ENCODE assay signal across 15 cellular contexts in genomic region chr5:1391691-1392090, GRCh38. TPM values are rescaled to one million over a fixed set of nuclear protein-coding genes. Genes with fewer than 3 reads are reported as not detected.
DNase-seq lines count a peak whose midpoint lies in the region; ATAC-seq, FAIRE-seq and TF ChIP-seq lines count a peak whose summit lies in the region.
"Had no signal": no experiment of that assay in that cellular context is flagged by ENCODE, and none has a peak within 500 bp of the region (broad histone marks: within the 10 kb centered on the region; RNA-seq: fewer than 3 reads in every experiment).

No MANE protein-coding gene starts in this region.

- no peak overlapping the region for H3K27ac ChIP-seq in right cardiac atrium (ENCODE audit: low read length)
- H3K27ac ChIP-seq in K562 (ENCODE audit: extremely low read depth, low read depth, low read length) = no peak overlapping the region
- H3K27ac ChIP-seq in mesenchymal stem cell (ENCODE audit: low read length, poor library complexity, severe bottlenecking) = no peak overlapping the region
- H3K27ac ChIP-seq in lower lobe of right lung = no peak overlapping the region

- no peak for TF ChIP-seq POLR2A in K562 (conservative IDR thresholded peaks at IDR 0.05)

- no peak overlapping the region for H2BK5ac ChIP-seq in mesenchymal stem cell (ENCODE audit: low read depth, low read length, poor library complexity, severe bottlenecking)

- CTCF ChIA-PET in K562 (lab: Yijun Ruan, JAX; ENCODE audit: low intra/inter-chr PET ratio) = no interaction called here

- peak overlapping the region; percentile 32 for H4K91ac ChIP-seq in mesenchymal stem cell (ENCODE audit: low read length)

- H2BK120ac ChIP-seq in mesenchymal stem cell (ENCODE audit: low read depth, low read length) = no peak overlapping the region

- no peaks in the 10 kb centered on the region for H3K27me3 ChIP-seq in right cardiac atrium (ENCODE audit: control insufficient read depth, insufficient read depth)
- peaks cover 46 to 93% of the 10 kb centered on the region in 2 experiments for H3K27me3 ChIP-seq in K562 (ENCODE audit: control insufficient read depth in 2 of 2, insufficient read depth in 2 of 2, low read length in 2 of 2)
- peaks cover 92 to 97% of the 10 kb centered on the region in 2 experiments for H3K27me3 ChIP-seq in mesenchymal stem cell (ENCODE audit: control insufficient read depth in 1 of 2, insufficient read depth in 1 of 2, low read length in 2 of 2)
- peaks cover 47% of the 10 kb centered on the region for H3K27me3 ChIP-seq in lower lobe of right lung (ENCODE audit: low read depth)

- BruUV-seq in K562 (replicated peaks; lab: Mats Ljungman, UMichigan) = no TSS peak

- intact Hi-C loops in right cardiac atrium (cut with DNase I) (no loop called here), left cardiac atrium (cut with DNase I) (no loop called here), K562 (cut with micrococcal nuclease) (no loop called here), lower lobe of right lung (cut with DNase I) (no loop called here)

- H3K4ac ChIP-seq in mesenchymal stem cell (ENCODE audit: low read depth in 1 of 2, low read length in 2 of 2) = no peak overlapping the region

- no peak overlapping the region for H2AK5ac ChIP-seq in mesenchymal stem cell (ENCODE audit: low read length, severe bottlenecking)

- H3K79me2 ChIP-seq in K562 (ENCODE audit: control insufficient read depth, insufficient read depth, low read length) = no peaks in the 10 kb centered on the region

- in situ Hi-C loops in K562 (cut with MboI) = no loop called here

- no peak for TF ChIP-seq RAD21 in K562 (CRISPR knock-in tag; conservative IDR thresholded peaks at IDR 0.05 in 1 of 2, IDR thresholded peaks at IDR 0.05 in 1 of 2)

- POLR2A ChIA-PET in K562 (lab: Yijun Ruan, JAX) = no interaction called here

- H3K4me1 ChIP-seq in right cardiac atrium (ENCODE audit: control insufficient read depth, insufficient read depth, low read length) (no peaks in the 10 kb centered on the region), K562 (replicated peaks in 1 of 2; ENCODE audit: control insufficient read depth in 2 of 2, insufficient read depth in 2 of 2, low read length in 2 of 2) (peaks cover 0 to 2% of the 10 kb centered on the region in 2 experiments; a peak in 1 of 5 replicates), mesenchymal stem cell (ENCODE audit: control insufficient read depth, insufficient read depth, low read depth, low read length) (peaks cover 1% of the 10 kb centered on the region), lower lobe of right lung (peaks cover 2% of the 10 kb centered on the region)
- H3K4me1 ChIP-seq: HAP-1 had no signal

- no peak overlapping the region for H2BK12ac ChIP-seq in mesenchymal stem cell (ENCODE audit: low read length in 2 of 2)

- H3K36me3 ChIP-seq in K562 (ENCODE audit: control insufficient read depth, insufficient read depth, low read length) (no peaks in the 10 kb centered on the region), mesenchymal stem cell (ENCODE audit: control insufficient read depth in 1 of 2, insufficient read depth in 2 of 2, low read depth in 1 of 2, low read length in 2 of 2) (no peaks in the 10 kb centered on the region), lower lobe of right lung (no peaks in the 10 kb centered on the region)
- H3K36me3 ChIP-seq: HAP-1 had no signal

- WGBS in right cardiac atrium = 58% methylated on average over 11 of the region's 11 CpGs
- 0% methylated on average over 11 of the region's 11 CpGs for WGBS in K562 (ENCODE audit: insufficient coverage, low coverage, missing lambda C conversion rate)
- 70% methylated on average over 11 of the region's 11 CpGs for WGBS in mesenchymal stem cell

- H4K8ac ChIP-seq in mesenchymal stem cell (ENCODE audit: low read length) = no peak overlapping the region

- peaks cover 20% of the 10 kb centered on the region for H4K20me1 ChIP-seq in K562 (replicated peaks; ENCODE audit: control insufficient read depth, insufficient read depth, low read length)

- H3K4me3 ChIP-seq in right cardiac atrium (ENCODE audit: low read length) (no peak overlapping the region), K562 (no peak overlapping the region), mesenchymal stem cell (ENCODE audit: insufficient read depth in 1 of 2, low read depth in 1 of 2, low read length in 2 of 2) (no peak overlapping the region), lower lobe of right lung (no peak overlapping the region)
- H3K4me3 ChIP-seq: HAP-1 had no signal

- no peak overlapping the region for H3K23ac ChIP-seq in mesenchymal stem cell (ENCODE audit: low read length in 2 of 2)

- no peak overlapping the region for H2BK15ac ChIP-seq in mesenchymal stem cell (ENCODE audit: low read depth, poor library complexity, severe bottlenecking)

- DNase-seq in right cardiac atrium = peak in 2 of 3 donors; percentile 7 to 31
- DNase-seq in left cardiac atrium = no peak
- no peak for DNase-seq in K562 (ENCODE audit: extremely low read depth in 1 of 4, low spot score in 3 of 4)
- DNase-seq in mesenchymal stem cell = no peak
- DNase-seq in urothelium cell line (ENCODE audit: low spot score) = no peak
- DNase-seq in kidney glomerular epithelial cell (lab: John Stamatoyannopoulos, UW) = no peak
- DNase-seq in lower lobe of right lung = no peak
- DNase-seq: C1 segment of cervical spinal cord; CD4-positive, alpha-beta T cell had no signal

- no peak for TF ChIP-seq CTCF in K562 (IDR thresholded peaks at IDR 0.05 in 2 of 3, conservative IDR thresholded peaks at IDR 0.05 in 1 of 3; ENCODE audit: insufficient read depth in 2 of 3, low read depth in 1 of 3, low read length in 3 of 3)
- no peak for TF ChIP-seq CTCF in lower lobe of right lung (IDR thresholded peaks at IDR 0.05)

- H3K9ac ChIP-seq in K562 (ENCODE audit: insufficient read depth in 1 of 2, low read depth in 2 of 2, low read length in 2 of 2) = no peak overlapping the region; a peak in 1 of 4 replicates
- H3K9ac ChIP-seq in mesenchymal stem cell (ENCODE audit: low read length) = no peak overlapping the region

- peak overlapping the region in 1 of 2 experiments; percentile 36 for H3K14ac ChIP-seq in mesenchymal stem cell (ENCODE audit: low read length in 2 of 2)

- H3K9me1 ChIP-seq in K562 (ENCODE audit: control insufficient read depth, insufficient read depth, low read length) = no peaks in the 10 kb centered on the region

- H3K9me3 ChIP-seq in right cardiac atrium (ENCODE audit: control insufficient read depth, low read length) (no peaks in the 10 kb centered on the region), K562 (replicated peaks; ENCODE audit: control insufficient read depth, insufficient read depth, low read depth, low read length) (no peaks in the 10 kb centered on the region), mesenchymal stem cell (ENCODE audit: control insufficient read depth, low read length) (peaks cover 6% of the 10 kb centered on the region), lower lobe of right lung (no peaks in the 10 kb centered on the region)
- H3K9me3 ChIP-seq: HAP-1 had no signal

- FAIRE-seq in K562 (lab: Jason Lieb, UNC) (no peak), urothelium cell line (lab: Jason Lieb, UNC) (peak; percentile 20)
- FAIRE-seq: A204.1, G401.6, GM12891, H1 had no signal

- H3K79me1 ChIP-seq in mesenchymal stem cell (replicated peaks; ENCODE audit: low read length, poor library complexity, severe bottlenecking) = no peaks in the 10 kb centered on the region

- ATAC-seq in right cardiac atrium (no peak), left cardiac atrium (no peak), K562 (no peak), lower lobe of right lung (no peak), GM19455 (IDR thresholded peaks at IDR 0.05; ENCODE audit: unreplicated experiment) (no peak)

- H2AFZ ChIP-seq in K562 (ENCODE audit: low read depth, low read length) (no peak overlapping the region), mesenchymal stem cell (ENCODE audit: low read depth, low read length) (no peak overlapping the region)

- H3K18ac ChIP-seq in mesenchymal stem cell (ENCODE audit: low read depth in 1 of 2, low read length in 2 of 2) = no peak overlapping the region

- TF ChIP-seq EP300 in K562 (IDR thresholded peaks at IDR 0.05; ENCODE audit: low read length) = no peak

- H3K4me2 ChIP-seq in K562 (ENCODE audit: insufficient read depth, low read length) (no peak overlapping the region), mesenchymal stem cell (ENCODE audit: low read length, poor library complexity, severe bottlenecking) (no peak overlapping the region)

RNA-seq across cellular contexts. Expression of gene CLPTM1L, which starts 46.8 kb away (rescaled TPM):
- total RNA-seq in right cardiac atrium = 10 to 100 TPM; 43.9 to 62.7 (median 50.0) TPM
- polyA plus RNA-seq in right cardiac atrium = 44.0 TPM
- 10 to 100 TPM; 46.6 to 51.7 TPM for total RNA-seq in left cardiac atrium
- total RNA-seq in K562 (2011; cell fraction: chromatin; rRNA removed; ENCODE audit: low replicate concordance) = 215 and 519 TPM in 2 replicates
- 574 and 584 TPM in 2 replicates for total RNA-seq in K562 (2011; cell fraction: nucleolus; rRNA removed)
- 409 and 456 TPM in 2 replicates for total RNA-seq in K562 (2011; cell fraction: nucleoplasm; rRNA removed)
- total RNA-seq in K562 (2014; rRNA removed) = 217 and 249 TPM in 2 replicates
- 132 and 136 TPM in 2 replicates for total RNA-seq in K562 (2014; rRNA removed; fragmentation: Illumina TruSeq; extraction: Trizol)
- total RNA-seq in K562 (2015; rRNA removed; fragmentation: Illumina TruSeq; extraction: Trizol) = 177 and 179 TPM in 2 replicates
- 145 and 152 TPM in 2 replicates for total RNA-seq in K562 (2021)
- 130 and 184 TPM in 2 replicates for polyA plus RNA-seq in K562 (2011; rRNA removed)
- polyA plus RNA-seq in K562 (2011; cell fraction: cytosol; rRNA removed) = 150 and 221 TPM in 2 replicates
- 196 and 245 TPM in 2 replicates for polyA plus RNA-seq in K562 (2011; cell fraction: nucleus; rRNA removed)
- polyA plus RNA-seq in K562 (2012) = 110 and 155 TPM in 2 replicates
- 198 and 213 TPM in 2 replicates for polyA plus RNA-seq in K562 (2014; fragmentation: Illumina TruSeq; extraction: Trizol)
- polyA plus RNA-seq in K562 (2014; fragmentation: Nextera tagmentation; extraction: Ambion mirVana) = 10 to 100 TPM in 1 of 2 experiments, 1 to 10 TPM in 1; 3.5 to 14.1 TPM
- 180 and 181 TPM in 2 replicates for polyA plus RNA-seq in K562 (2014; rRNA removed)
- 112 and 228 TPM in 2 replicates for polyA minus RNA-seq in K562 (2011; rRNA and poly(A)+ RNA removed)
- polyA minus RNA-seq in K562 (2011; cell fraction: cytosol; rRNA and poly(A)+ RNA removed) = 74.7 and 93.6 TPM in 2 replicates
- 73.0 and 82.1 TPM in 2 replicates for polyA minus RNA-seq in K562 (2011; cell fraction: nucleus; rRNA and poly(A)+ RNA removed)
- polyA plus RNA-seq in mesenchymal stem cell (2013, experiment 1 of 2) = 63.5 TPM
- 62.4 TPM for polyA plus RNA-seq in mesenchymal stem cell (2013, experiment 2 of 2)
- total RNA-seq in lower lobe of right lung = 135 TPM

RNA-seq across cellular contexts. Expression of gene SLC6A3, which starts 53.5 kb away (rescaled TPM):
- total RNA-seq in right cardiac atrium (not detected), left cardiac atrium (under 1 TPM in 1 of 2 donors, not detected in 1; 0.06 TPM), K562 (2014; rRNA removed) (not detected in 2 replicates), K562 (2014; rRNA removed; fragmentation: Illumina TruSeq; extraction: Trizol) (not detected in 2 replicates), K562 (2015; rRNA removed; fragmentation: Illumina TruSeq; extraction: Trizol) (not detected in 2 replicates), K562 (2021) (not detected in 2 replicates), lower lobe of right lung (0.12 TPM)
- polyA plus RNA-seq in right cardiac atrium (not detected), K562 (2011; rRNA removed) (not detected in 2 replicates), K562 (2014; fragmentation: Illumina TruSeq; extraction: Trizol) (not detected in 2 replicates), K562 (2014; fragmentation: Nextera tagmentation; extraction: Ambion mirVana) (not detected), K562 (2014; rRNA removed) (not detected in 2 replicates)
- not detected in 2 replicates for total RNA-seq in K562 (2011; cell fraction: chromatin; rRNA removed; ENCODE audit: low replicate concordance)
- not detected in 2 replicates for total RNA-seq in K562 (2011; cell fraction: nucleolus; rRNA removed)
- not detected in 2 replicates for total RNA-seq in K562 (2011; cell fraction: nucleoplasm; rRNA removed)
- not detected in 2 replicates for polyA plus RNA-seq in K562 (2011; cell fraction: cytosol; rRNA removed)
- polyA plus RNA-seq in K562 (2011; cell fraction: nucleus; rRNA removed) = not detected in 2 replicates
- not detected in 2 replicates for polyA plus RNA-seq in K562 (2012)
- polyA minus RNA-seq in K562 (2011; rRNA and poly(A)+ RNA removed) = not detected in 2 replicates
- polyA minus RNA-seq in K562 (2011; cell fraction: cytosol; rRNA and poly(A)+ RNA removed) = not detected in 2 replicates
- polyA minus RNA-seq in K562 (2011; cell fraction: nucleus; rRNA and poly(A)+ RNA removed) = not detected in 2 replicates
- polyA plus RNA-seq in mesenchymal stem cell (2013, experiment 1 of 2) = not detected
- not detected for polyA plus RNA-seq in mesenchymal stem cell (2013, experiment 2 of 2)

Comparison
In these comparisons a context has a peak if more than half of its experiments do, and no peak if none do; other contexts are left out.
1. DNase-seq: peak in right cardiac atrium (2 of 3); none in left cardiac atrium (single experiment), K562 (0 of 4), mesenchymal stem cell (single experiment), urothelium cell line (single experiment), kidney glomerular epithelial cell (single experiment) and lower lobe of right lung (single experiment).